In the genomic region with DNA sequence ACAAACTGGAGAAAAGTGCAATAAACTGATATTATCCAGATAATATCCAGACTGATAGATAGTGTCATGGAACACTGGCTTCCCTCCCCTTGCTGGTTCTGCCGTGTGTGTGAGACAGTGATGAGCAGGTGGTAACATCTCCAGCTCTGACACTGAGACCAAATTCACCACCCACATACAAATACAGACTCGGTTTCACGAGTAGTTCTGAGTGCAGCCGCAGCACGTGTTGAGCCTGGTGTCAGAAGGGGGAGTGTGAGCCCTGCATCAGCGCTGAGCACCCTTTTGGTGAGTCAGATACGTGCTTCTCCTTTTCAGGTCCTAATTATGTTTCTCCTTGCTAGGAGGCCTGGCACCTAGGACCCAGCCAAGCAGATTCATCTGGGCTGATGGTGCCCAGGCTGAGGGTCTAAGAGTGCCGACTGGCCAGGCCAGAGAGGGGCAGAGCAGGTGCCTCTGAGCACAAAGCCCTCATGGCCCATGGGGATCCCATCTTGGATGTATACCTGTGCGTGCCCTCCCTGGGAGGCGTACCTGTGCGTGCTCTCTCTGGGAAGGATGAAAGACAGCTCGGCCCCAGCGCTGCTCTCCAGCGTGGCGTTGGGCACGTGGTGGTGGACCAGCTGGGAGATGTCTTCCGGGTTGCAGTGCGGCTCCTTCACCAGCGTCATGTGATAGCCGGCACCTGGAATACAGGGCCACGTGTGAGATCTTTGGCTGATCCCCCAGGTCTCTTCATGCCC, we compare ENCODE assay signal across 1 cellular context.
TF ChIP-seq lines count a peak whose summit lies in the region.

No MANE protein-coding gene starts in this region.

TF ChIP-seq in HepG2, 621 proteins besides CTCF, POLR2A, EP300 and RAD21:
- TF ChIP-seq MNT (IDR thresholded peaks at IDR 0.05) (peak; percentile 45), ZNF678 (CRISPR knock-in tag; IDR thresholded peaks at IDR 0.05) (no peak), ZNF607 (CRISPR knock-in tag; IDR thresholded peaks at IDR 0.05; ENCODE audit: borderline replicate concordance) (no peak), RFX1 (IDR thresholded peaks at IDR 0.05) (no peak), ZNF34 (CRISPR knock-in tag; IDR thresholded peaks at IDR 0.05; ENCODE audit: borderline replicate concordance) (no peak)
